Comparison of ENCODE assay signal across 8 cellular contexts in the genomic region with DNA sequence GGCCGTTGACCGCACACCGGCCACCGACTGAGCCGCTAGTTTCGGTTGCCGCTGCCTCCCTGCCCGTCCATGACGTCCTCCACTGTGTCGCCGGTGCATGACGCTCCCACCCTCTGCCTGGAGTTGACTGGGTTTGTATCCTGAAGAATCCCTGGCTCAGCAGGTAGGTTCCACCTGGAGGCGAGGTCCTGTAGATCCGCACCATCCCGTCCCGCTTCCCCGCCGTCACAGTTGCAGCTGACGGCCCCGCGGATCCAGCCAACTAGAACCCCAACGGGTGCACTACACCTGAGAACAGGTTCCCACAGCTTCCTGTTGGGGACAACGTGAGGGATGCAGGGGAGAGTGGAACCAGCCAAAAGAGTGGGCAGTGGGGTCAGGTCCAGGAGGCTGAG. TPM values are rescaled to one million over a fixed set of nuclear protein-coding genes. Genes with fewer than 3 reads are reported as not detected.
DNase-seq lines count a peak whose midpoint lies in the region; ATAC-seq and TF ChIP-seq lines count a peak whose summit lies in the region.

No MANE protein-coding gene starts in this region.

- no peaks in the 10 kb centered on the region for H3K9me3 ChIP-seq in mucosa of descending colon

- H4K20me1 ChIP-seq in KMS-11 (ENCODE audit: insufficient read depth) = 0 out of 2 replicates have a peak, but pooled peaks cover 5% of the 10 kb centered on the region

- peak overlapping the region; percentile 99 for H3K4me3 Mint-ChIP-seq in activated T-cell treated with anti-CD3 and anti-CD28 coated beads, Interleukin-2, amount 50 U/mL, for 72 hours

- H3K79me2 ChIP-seq in KMS-11 (ENCODE audit: insufficient read depth, low read depth) = peaks cover 60% of the 10 kb centered on the region

- H3K4me1 ChIP-seq in KMS-11 (ENCODE audit: low read depth, poor library complexity, severe bottlenecking) (peaks cover 28% of the 10 kb centered on the region), mucosa of descending colon (ENCODE audit: low read depth) (peaks cover 33% of the 10 kb centered on the region)

- H3K9ac ChIP-seq in KMS-11 = peak overlapping the region; percentile 92; the same call in 1 of the 2 replicates

- no peak for DNase-seq in activated T-cell treated with anti-CD3 and anti-CD28 coated beads, Interleukin-2, amount 50 U/mL, for 72 hours
- no peak for DNase-seq in activated T-cell treated with anti-CD3 and anti-CD28 coated beads, Interleukin-2, amount 50 U/mL, for 1 hour
- DNase-seq in cardiac fibroblast (ENCODE audit: low read depth in 2 of 2) (no peak), mucosa of descending colon (no peak), NK-92 (lab: John Stamatoyannopoulos, UW; ENCODE audit: unreplicated experiment) (no peak), A172 (ENCODE audit: low spot score) (no peak), NCI-H524 (lab: John Stamatoyannopoulos, UW) (no peak)

- H3K27ac ChIP-seq in KMS-11 = peak overlapping the region; percentile 95

- no peaks in the 10 kb centered on the region for H3K9me3 Mint-ChIP-seq in activated T-cell treated with anti-CD3 and anti-CD28 coated beads, Interleukin-2, amount 50 U/mL, for 72 hours

- H2AFZ ChIP-seq in KMS-11 (ENCODE audit: low read depth) = peak overlapping the region; percentile 41; the same call in 1 of the 2 replicates

- H3K27ac Mint-ChIP-seq in activated T-cell treated with anti-CD3 and anti-CD28 coated beads, Interleukin-2, amount 50 U/mL, for 72 hours = peak overlapping the region; percentile 95

- peaks cover 10 to 24% of the 10 kb centered on the region in 2 donors for H3K36me3 Mint-ChIP-seq in activated T-cell treated with anti-CD3 and anti-CD28 coated beads, Interleukin-2, amount 50 U/mL, for 72 hours (ENCODE audit: insufficient read depth in 2 of 2)

- H3K36me3 ChIP-seq in KMS-11 (ENCODE audit: insufficient read depth) (no peaks in the 10 kb centered on the region), mucosa of descending colon (ENCODE audit: low read depth) (no peaks in the 10 kb centered on the region)

- ATAC-seq in activated T-cell treated with anti-CD3 and anti-CD28 coated beads, Interleukin-2, amount 50 U/mL, for 72 hours (replicated peaks in 1 of 2) = peak; percentile 11 to 20
- peak; percentile 30 for ATAC-seq in mucosa of descending colon

- TF ChIP-seq CTCF in KMS-11 (conservative IDR thresholded peaks at IDR 0.05; ENCODE audit: low read depth, low read length) (no peak), cardiac fibroblast (IDR thresholded peaks at IDR 0.05; ENCODE audit: low read depth, low read length) (no peak), mucosa of descending colon (IDR thresholded peaks at IDR 0.05) (no peak)

- peak overlapping the region; percentile 51; the same call in 1 of the 2 replicates for H3K4me2 ChIP-seq in KMS-11

- no peaks in the 10 kb centered on the region for H3K27me3 Mint-ChIP-seq in activated T-cell treated with anti-CD3 and anti-CD28 coated beads, Interleukin-2, amount 50 U/mL, for 72 hours (ENCODE audit: low read depth)

- H3K4me1 Mint-ChIP-seq in activated T-cell treated with anti-CD3 and anti-CD28 coated beads, Interleukin-2, amount 50 U/mL, for 72 hours (ENCODE audit: low read depth) = peaks cover 68% of the 10 kb centered on the region

- no peaks in the 10 kb centered on the region for H3K27me3 ChIP-seq in KMS-11 (ENCODE audit: insufficient read depth, low read depth)

- H3K4me3 ChIP-seq in KMS-11 (IDR thresholded peaks at IDR 0.05; ENCODE audit: insufficient read depth, low read depth, low read length) = peak overlapping the region; percentile 68
- peak overlapping the region; percentile 72 to 80 for H3K4me3 ChIP-seq in cardiac fibroblast (replicated peaks in 1 of 2; ENCODE audit: low read depth in 2 of 2, low read length in 2 of 2)
- peak overlapping the region; percentile 80 for H3K4me3 ChIP-seq in mucosa of descending colon

- intact Hi-C loops in mucosa of descending colon (cut with DNase I, micrococcal nuclease) = no loop called here

RNA-seq across cellular contexts. Expression of gene SLBP, which starts 0.9 kb away (rescaled TPM):
- total RNA-seq in activated T-cell treated with anti-CD3 and anti-CD28 coated beads, Interleukin-2, amount 50 U/mL, for 72 hours = 10 to 100 TPM; 56.4 to 63.1 TPM
- 10 to 100 TPM; 21.9 to 31.7 (median 30.6) TPM for total RNA-seq in mucosa of descending colon
- 163 and 168 TPM in 2 replicates for total RNA-seq in A172 (2014; rRNA removed; shearing (Covaris generic))

RNA-seq across cellular contexts. Expression of gene TMEM129, which starts 8.1 kb away (rescaled TPM):
- 10 to 100 TPM; 20.4 to 22.1 TPM for total RNA-seq in activated T-cell treated with anti-CD3 and anti-CD28 coated beads, Interleukin-2, amount 50 U/mL, for 72 hours
- total RNA-seq in mucosa of descending colon = 10 to 100 TPM; 43.7 to 57.0 (median 55.6) TPM
- 43.7 and 47.6 TPM in 2 replicates for total RNA-seq in A172 (2014; rRNA removed; shearing (Covaris generic))

RNA-seq across cellular contexts. Expression of gene TACC3, which starts 8.3 kb away (rescaled TPM):
- 100 to 1,000 TPM; 172 to 206 TPM for total RNA-seq in activated T-cell treated with anti-CD3 and anti-CD28 coated beads, Interleukin-2, amount 50 U/mL, for 72 hours
- 10 to 100 TPM; 12.0 to 30.2 (median 12.7) TPM for total RNA-seq in mucosa of descending colon
- total RNA-seq in A172 (2014; rRNA removed; shearing (Covaris generic)) = 39.6 and 55.0 TPM in 2 replicates

RNA-seq across cellular contexts. Expression of gene FAM53A, which starts 28.9 kb away (rescaled TPM):
- total RNA-seq in activated T-cell treated with anti-CD3 and anti-CD28 coated beads, Interleukin-2, amount 50 U/mL, for 72 hours = 1 to 10 TPM; 1.4 to 4.0 TPM
- total RNA-seq in mucosa of descending colon = 1 to 10 TPM in 2 of 3 donors, under 1 TPM in 1; 0.65 to 1.8 (median 1.4) TPM
- total RNA-seq in A172 (2014; rRNA removed; shearing (Covaris generic)) = 4.1 and 6.0 TPM in 2 replicates
